ENCODE assay signal across 18 cellular contexts in the genomic region with DNA sequence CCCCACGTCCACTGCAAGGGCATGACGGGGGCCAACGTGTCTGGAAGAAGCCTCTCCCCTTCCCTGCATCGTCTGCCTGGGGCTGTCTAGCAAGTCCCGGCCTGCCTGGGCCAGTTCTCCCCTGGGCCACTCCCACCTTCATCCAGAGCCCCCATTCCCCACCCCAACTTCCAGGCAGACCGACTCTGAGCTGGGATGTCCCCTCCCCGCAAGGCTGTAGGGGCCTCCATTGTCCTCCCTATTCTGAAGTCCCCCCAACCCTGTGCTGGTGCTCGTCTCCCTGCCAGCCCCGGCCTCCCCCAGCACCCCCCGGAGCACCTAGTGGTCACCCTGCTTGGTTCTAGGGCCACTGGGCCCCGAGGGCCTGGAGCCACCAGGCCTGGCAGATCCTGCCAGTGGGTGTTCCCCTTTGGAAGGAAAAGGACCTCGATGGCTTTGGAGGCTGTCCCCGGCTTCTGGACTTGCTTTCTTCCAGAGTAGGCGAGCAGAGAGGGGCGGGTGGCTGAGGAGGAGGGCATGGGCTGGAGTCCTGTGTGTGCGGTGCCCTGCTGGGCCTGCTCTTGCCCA. TPM values are rescaled to one million over a fixed set of nuclear protein-coding genes. Genes with fewer than 3 reads are reported as not detected.
DNase-seq lines count a peak whose midpoint lies in the region; ATAC-seq and TF ChIP-seq lines count a peak whose summit lies in the region.
"Had no signal": no experiment of that assay in that cellular context is flagged by ENCODE, and none has a peak within 500 bp of the region (broad histone marks: within the 10 kb centered on the region; RNA-seq: fewer than 3 reads in every experiment).

No MANE protein-coding gene starts in this region.

- no peak for TF ChIP-seq EP300 in suprapubic skin (IDR thresholded peaks at IDR 0.05)

- WGBS in lung, 2 donors, result 56 to 69% methylated on average over 16 of the region's 16 CpGs
- WGBS in suprapubic skin, result 47% methylated on average over 9 of the region's 16 CpGs

- TF ChIP-seq CTCF in HEK293 (tag by site-specific recombination; IDR thresholded peaks at IDR 0.05) (no peak), coronary artery (IDR thresholded peaks at IDR 0.05) (no peak), lung (IDR thresholded peaks at IDR 0.05; ENCODE audit: control extremely low read depth, extremely low read depth) (no peak), suprapubic skin (IDR thresholded peaks at IDR 0.05) (no peak), dorsolateral prefrontal cortex (IDR thresholded peaks at IDR 0.05 in 54 of 56, conservative IDR thresholded peaks at IDR 0.05 in 2 of 56; ENCODE audit: low read depth in 1 of 56, partially characterized antibody in 56 of 56) (no peak)

- intact Hi-C loops in dorsolateral prefrontal cortex (cut with DNase I), result loop anchor here in 1 of 2 donors (10.0 kb wide), 2 partner anchors 626 to 796 kb away; no protein-coding TSS in a partner anchor

- no peak for TF ChIP-seq POLR2A in suprapubic skin (IDR thresholded peaks at IDR 0.05)

- H3K9me3 ChIP-seq in HEK293 (ENCODE audit: control insufficient read depth, insufficient read depth, low read depth, low read length), result no peaks in the 10 kb centered on the region
- no peaks in the 10 kb centered on the region for H3K9me3 ChIP-seq in lung (ENCODE audit: control insufficient read depth in 2 of 2, insufficient read depth in 1 of 2, low read length in 1 of 2)
- no peaks in the 10 kb centered on the region for H3K9me3 ChIP-seq in suprapubic skin

- DNase-seq in coronary artery (ENCODE audit: low spot score), result no peak
- no peak for DNase-seq in lung (ENCODE audit: low spot score)
- DNase-seq in suprapubic skin (ENCODE audit: low spot score in 2 of 2), result peak in 1 of 2 donors; percentile 68
- DNase-seq in midbrain (lab: John Stamatoyannopoulos, UW), result no peak
- DNase-seq in activated naive CD4-positive, alpha-beta T cell treated with Interleukin-2 at 50 U/mL for 16 hours, result no peak
- DNase-seq in dorsolateral prefrontal cortex, result no peak
- DNase-seq: activated CD4-positive, alpha-beta memory T cell treated with anti-CD3 and anti-CD28 coated beads for 36 hours; activated T-cell treated with anti-CD3 and anti-CD28 coated beads, Interleukin-2, amount 50 U/mL, for 4 hours; GDM1; head of caudate nucleus; Karpas-422; NCI-H1436 treated with DMSO at 0.1 percent for 48 hours; SHP77; WERI-Rb-1 had no signal

- POLR2A ChIA-PET in HEK293 (lab: Yijun Ruan, JAX), result no interaction called here

- CTCF ChIA-PET in HEK293 (lab: Yijun Ruan, JAX), result interaction anchor here (0.9 kb wide), 1 partner anchor 12 kb away, joined by 3 read pairs; no protein-coding TSS in a partner anchor

- no peak for ATAC-seq in lung (ENCODE audit: insufficient read depth, low FRiP score)
- no peak for ATAC-seq in GM18517 (IDR thresholded peaks at IDR 0.05; ENCODE audit: unreplicated experiment)
- ATAC-seq: activated T-cell treated with anti-CD3 and anti-CD28 coated beads, Interleukin-2, amount 50 U/mL, for 4 hours; GM23338; stimulated activated memory B cell treated with anti-CD40 and anti-IgM and Interleukin-4, amounts not matched to agents 10 μg/mL and 1 μg/mL and 100 μg/mL, for 72 hours had no signal

- H3K36me3 ChIP-seq in HEK293 (ENCODE audit: control insufficient read depth in 2 of 2, insufficient read depth in 1 of 2, low read length in 2 of 2), result no peaks in the 10 kb centered on the region
- no peaks in the 10 kb centered on the region for H3K36me3 ChIP-seq in lung (ENCODE audit: control insufficient read depth in 2 of 2, insufficient read depth in 2 of 2, low read length in 2 of 2)
- no peaks in the 10 kb centered on the region for H3K36me3 ChIP-seq in suprapubic skin
- H3K36me3 ChIP-seq: WERI-Rb-1 had no signal

- no peak overlapping the region for H3K27ac ChIP-seq in HEK293 (ENCODE audit: extremely low read depth, low read depth, low read length)
- peak overlapping the region; percentile 95 to 96 for H3K27ac ChIP-seq in coronary artery
- H3K27ac ChIP-seq in lung (ENCODE audit: low read depth in 1 of 2, low read length in 1 of 2), result peak overlapping the region; percentile 3 to 78
- H3K27ac ChIP-seq in suprapubic skin, result peak overlapping the region; percentile 87
- H3K27ac ChIP-seq in dorsolateral prefrontal cortex, result peak overlapping the region in 23 of 59 donors; percentile 4 to 88 (median 47)
- H3K27ac ChIP-seq: WERI-Rb-1 had no signal

- no peak overlapping the region for H3K4me3 ChIP-seq in HEK293 (ENCODE audit: low read depth, low read length)
- peak overlapping the region; percentile 82 for H3K4me3 ChIP-seq in coronary artery
- no peak overlapping the region for H3K4me3 ChIP-seq in lung
- H3K4me3 ChIP-seq in suprapubic skin, result no peak overlapping the region
- no peak overlapping the region for H3K4me3 ChIP-seq in dorsolateral prefrontal cortex
- H3K4me3 ChIP-seq: GM23338 had no signal

- H3K4me1 ChIP-seq in HEK293 (ENCODE audit: control insufficient read depth, insufficient read depth, low read length) (peaks cover 4% of the 10 kb centered on the region; the same call in 1 of the 2 replicates), lung (ENCODE audit: control insufficient read depth in 2 of 2, insufficient read depth in 2 of 2, low read length in 2 of 2) (peaks cover 11 to 72% of the 10 kb centered on the region in 2 donors), suprapubic skin (peaks cover 87% of the 10 kb centered on the region)

- H3K27me3 ChIP-seq in lung (ENCODE audit: control insufficient read depth, insufficient read depth) (no peaks in the 10 kb centered on the region), suprapubic skin (peaks cover 1% of the 10 kb centered on the region), dorsolateral prefrontal cortex (no peaks in the 10 kb centered on the region)

TF ChIP-seq in HEK293, 187 proteins besides CTCF, POLR2A, EP300 and RAD21 (continues in another document):
- TF ChIP-seq, protein P1, sequence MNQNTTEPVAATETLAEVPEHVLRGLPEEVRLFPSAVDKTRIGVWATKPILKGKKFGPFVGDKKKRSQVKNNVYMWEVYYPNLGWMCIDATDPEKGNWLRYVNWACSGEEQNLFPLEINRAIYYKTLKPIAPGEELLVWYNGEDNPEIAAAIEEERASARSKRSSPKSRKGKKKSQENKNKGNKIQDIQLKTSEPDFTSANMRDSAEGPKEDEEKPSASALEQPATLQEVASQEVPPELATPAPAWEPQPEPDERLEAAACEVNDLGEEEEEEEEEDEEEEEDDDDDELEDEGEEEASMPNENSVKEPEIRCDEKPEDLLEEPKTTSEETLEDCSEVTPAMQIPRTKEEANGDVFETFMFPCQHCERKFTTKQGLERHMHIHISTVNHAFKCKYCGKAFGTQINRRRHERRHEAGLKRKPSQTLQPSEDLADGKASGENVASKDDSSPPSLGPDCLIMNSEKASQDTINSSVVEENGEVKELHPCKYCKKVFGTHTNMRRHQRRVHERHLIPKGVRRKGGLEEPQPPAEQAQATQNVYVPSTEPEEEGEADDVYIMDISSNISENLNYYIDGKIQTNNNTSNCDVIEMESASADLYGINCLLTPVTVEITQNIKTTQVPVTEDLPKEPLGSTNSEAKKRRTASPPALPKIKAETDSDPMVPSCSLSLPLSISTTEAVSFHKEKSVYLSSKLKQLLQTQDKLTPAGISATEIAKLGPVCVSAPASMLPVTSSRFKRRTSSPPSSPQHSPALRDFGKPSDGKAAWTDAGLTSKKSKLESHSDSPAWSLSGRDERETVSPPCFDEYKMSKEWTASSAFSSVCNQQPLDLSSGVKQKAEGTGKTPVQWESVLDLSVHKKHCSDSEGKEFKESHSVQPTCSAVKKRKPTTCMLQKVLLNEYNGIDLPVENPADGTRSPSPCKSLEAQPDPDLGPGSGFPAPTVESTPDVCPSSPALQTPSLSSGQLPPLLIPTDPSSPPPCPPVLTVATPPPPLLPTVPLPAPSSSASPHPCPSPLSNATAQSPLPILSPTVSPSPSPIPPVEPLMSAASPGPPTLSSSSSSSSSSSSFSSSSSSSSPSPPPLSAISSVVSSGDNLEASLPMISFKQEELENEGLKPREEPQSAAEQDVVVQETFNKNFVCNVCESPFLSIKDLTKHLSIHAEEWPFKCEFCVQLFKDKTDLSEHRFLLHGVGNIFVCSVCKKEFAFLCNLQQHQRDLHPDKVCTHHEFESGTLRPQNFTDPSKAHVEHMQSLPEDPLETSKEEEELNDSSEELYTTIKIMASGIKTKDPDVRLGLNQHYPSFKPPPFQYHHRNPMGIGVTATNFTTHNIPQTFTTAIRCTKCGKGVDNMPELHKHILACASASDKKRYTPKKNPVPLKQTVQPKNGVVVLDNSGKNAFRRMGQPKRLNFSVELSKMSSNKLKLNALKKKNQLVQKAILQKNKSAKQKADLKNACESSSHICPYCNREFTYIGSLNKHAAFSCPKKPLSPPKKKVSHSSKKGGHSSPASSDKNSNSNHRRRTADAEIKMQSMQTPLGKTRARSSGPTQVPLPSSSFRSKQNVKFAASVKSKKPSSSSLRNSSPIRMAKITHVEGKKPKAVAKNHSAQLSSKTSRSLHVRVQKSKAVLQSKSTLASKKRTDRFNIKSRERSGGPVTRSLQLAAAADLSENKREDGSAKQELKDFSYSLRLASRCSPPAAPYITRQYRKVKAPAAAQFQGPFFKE (tag by site-specific recombination; IDR thresholded peaks at IDR 0.05; ENCODE audit: borderline replicate concordance), result no peak

RNA-seq across cellular contexts. Expression of gene GLIS2, which starts 4.8 kb away (rescaled TPM):
- total RNA-seq in lung (10 to 100 TPM in 1 of 2 donors, 1 to 10 TPM in 1; 8.8 to 25.5 TPM), suprapubic skin (1 to 10 TPM; 1.1 to 3.1 (median 2.3) TPM), dorsolateral prefrontal cortex (10 to 100 TPM in 35 of 120 experiments, 1 to 10 TPM in 85; 5.4 to 21.8 (median 8.4) TPM)
- polyA plus RNA-seq in lung, result 10 to 100 TPM; 14.8 to 15.1 TPM

RNA-seq across cellular contexts. Expression of gene PAM16, which starts 30.5 kb away (rescaled TPM):
- 10 to 100 TPM; 23.0 to 55.2 TPM for total RNA-seq in lung
- polyA plus RNA-seq in lung, result 100 to 1,000 TPM in 1 of 2 donors, 10 to 100 TPM in 1; 62.2 to 183 TPM
- 10 to 100 TPM; 23.8 to 54.7 (median 46.1) TPM for total RNA-seq in suprapubic skin
- total RNA-seq in dorsolateral prefrontal cortex, result 10 to 100 TPM; 31.5 to 61.9 (median 44.6) TPM

RNA-seq across cellular contexts. Expression of gene TFAP4, which starts 47.8 kb away (rescaled TPM):
- total RNA-seq in lung, result 10 to 100 TPM in 1 of 2 donors, 1 to 10 TPM in 1; 9.7 to 12.3 TPM
- polyA plus RNA-seq in lung, result 10 to 100 TPM in 1 of 2 donors, 1 to 10 TPM in 1; 5.7 to 10.5 TPM
- 10 to 100 TPM; 12.0 to 18.3 (median 14.9) TPM for total RNA-seq in suprapubic skin
- total RNA-seq in dorsolateral prefrontal cortex, result 10 to 100 TPM in 119 of 120 experiments, 1 to 10 TPM in 1; 9.7 to 30.2 (median 16.2) TPM

RNA-seq across cellular contexts. Expression of gene VASN, which starts 51.0 kb away (rescaled TPM):
- total RNA-seq in lung, result 10 to 100 TPM; 32.9 to 42.9 TPM
- polyA plus RNA-seq in lung, result 10 to 100 TPM; 18.8 to 29.6 TPM
- total RNA-seq in suprapubic skin, result 10 to 100 TPM; 10.8 to 23.3 (median 22.3) TPM
- 10 to 100 TPM in 84 of 120 experiments, 1 to 10 TPM in 36; 3.9 to 49.4 (median 12.1) TPM for total RNA-seq in dorsolateral prefrontal cortex
